ENCODE assay signal across 1 cellular context in genomic region chr21:33245289-33245918, GRCh38.
TF ChIP-seq lines count a peak whose summit lies in the region.

No MANE protein-coding gene starts in this region.

TF ChIP-seq in HepG2, 621 proteins besides CTCF, POLR2A, EP300 and RAD21 (continued from another document and continues in another):
- TF ChIP-seq, protein P1, sequence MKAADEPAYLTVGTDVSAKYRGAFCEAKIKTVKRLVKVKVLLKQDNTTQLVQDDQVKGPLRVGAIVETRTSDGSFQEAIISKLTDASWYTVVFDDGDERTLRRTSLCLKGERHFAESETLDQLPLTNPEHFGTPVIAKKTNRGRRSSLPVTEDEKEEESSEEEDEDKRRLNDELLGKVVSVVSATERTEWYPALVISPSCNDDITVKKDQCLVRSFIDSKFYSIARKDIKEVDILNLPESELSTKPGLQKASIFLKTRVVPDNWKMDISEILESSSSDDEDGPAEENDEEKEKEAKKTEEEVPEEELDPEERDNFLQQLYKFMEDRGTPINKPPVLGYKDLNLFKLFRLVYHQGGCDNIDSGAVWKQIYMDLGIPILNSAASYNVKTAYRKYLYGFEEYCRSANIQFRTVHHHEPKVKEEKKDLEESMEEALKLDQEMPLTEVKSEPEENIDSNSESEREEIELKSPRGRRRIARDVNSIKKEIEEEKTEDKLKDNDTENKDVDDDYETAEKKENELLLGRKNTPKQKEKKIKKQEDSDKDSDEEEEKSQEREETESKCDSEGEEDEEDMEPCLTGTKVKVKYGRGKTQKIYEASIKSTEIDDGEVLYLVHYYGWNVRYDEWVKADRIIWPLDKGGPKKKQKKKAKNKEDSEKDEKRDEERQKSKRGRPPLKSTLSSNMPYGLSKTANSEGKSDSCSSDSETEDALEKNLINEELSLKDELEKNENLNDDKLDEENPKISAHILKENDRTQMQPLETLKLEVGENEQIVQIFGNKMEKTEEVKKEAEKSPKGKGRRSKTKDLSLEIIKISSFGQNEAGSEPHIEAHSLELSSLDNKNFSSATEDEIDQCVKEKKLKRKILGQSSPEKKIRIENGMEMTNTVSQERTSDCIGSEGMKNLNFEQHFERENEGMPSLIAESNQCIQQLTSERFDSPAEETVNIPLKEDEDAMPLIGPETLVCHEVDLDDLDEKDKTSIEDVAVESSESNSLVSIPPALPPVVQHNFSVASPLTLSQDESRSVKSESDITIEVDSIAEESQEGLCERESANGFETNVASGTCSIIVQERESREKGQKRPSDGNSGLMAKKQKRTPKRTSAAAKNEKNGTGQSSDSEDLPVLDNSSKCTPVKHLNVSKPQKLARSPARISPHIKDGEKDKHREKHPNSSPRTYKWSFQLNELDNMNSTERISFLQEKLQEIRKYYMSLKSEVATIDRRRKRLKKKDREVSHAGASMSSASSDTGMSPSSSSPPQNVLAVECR (CRISPR knock-in tag; IDR thresholded peaks at IDR 0.05; ENCODE audit: borderline replicate concordance), result peak; percentile 38; the same call in 1 of the 2 replicates
- TF ChIP-seq SPEN (CRISPR knock-in tag; IDR thresholded peaks at IDR 0.05; ENCODE audit: low read depth), result peak; percentile 53; the same call in 1 of the 2 replicates
- TF ChIP-seq PPARG (CRISPR knock-in tag; conservative IDR thresholded peaks at IDR 0.05), result 0 out of 2 replicates have a peak, but pooled peaks have one; percentile 17
- peak; percentile 51; the same call in 1 of the 2 replicates for TF ChIP-seq ARID5B (CRISPR knock-in tag; IDR thresholded peaks at IDR 0.05)
- TF ChIP-seq, protein P2, sequence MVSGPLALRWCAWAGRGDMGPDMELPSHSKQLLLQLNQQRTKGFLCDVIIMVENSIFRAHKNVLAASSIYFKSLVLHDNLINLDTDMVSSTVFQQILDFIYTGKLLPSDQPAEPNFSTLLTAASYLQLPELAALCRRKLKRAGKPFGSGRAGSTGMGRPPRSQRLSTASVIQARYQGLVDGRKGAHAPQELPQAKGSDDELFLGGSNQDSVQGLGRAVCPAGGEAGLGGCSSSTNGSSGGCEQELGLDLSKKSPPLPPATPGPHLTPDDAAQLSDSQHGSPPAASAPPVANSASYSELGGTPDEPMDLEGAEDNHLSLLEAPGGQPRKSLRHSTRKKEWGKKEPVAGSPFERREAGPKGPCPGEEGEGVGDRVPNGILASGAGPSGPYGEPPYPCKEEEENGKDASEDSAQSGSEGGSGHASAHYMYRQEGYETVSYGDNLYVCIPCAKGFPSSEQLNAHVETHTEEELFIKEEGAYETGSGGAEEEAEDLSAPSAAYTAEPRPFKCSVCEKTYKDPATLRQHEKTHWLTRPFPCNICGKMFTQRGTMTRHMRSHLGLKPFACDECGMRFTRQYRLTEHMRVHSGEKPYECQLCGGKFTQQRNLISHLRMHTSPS (CRISPR knock-in tag; IDR thresholded peaks at IDR 0.05; ENCODE audit: low read depth), result peak; percentile 17; the same call in 1 of the 2 replicates
- TF ChIP-seq, protein P3, sequence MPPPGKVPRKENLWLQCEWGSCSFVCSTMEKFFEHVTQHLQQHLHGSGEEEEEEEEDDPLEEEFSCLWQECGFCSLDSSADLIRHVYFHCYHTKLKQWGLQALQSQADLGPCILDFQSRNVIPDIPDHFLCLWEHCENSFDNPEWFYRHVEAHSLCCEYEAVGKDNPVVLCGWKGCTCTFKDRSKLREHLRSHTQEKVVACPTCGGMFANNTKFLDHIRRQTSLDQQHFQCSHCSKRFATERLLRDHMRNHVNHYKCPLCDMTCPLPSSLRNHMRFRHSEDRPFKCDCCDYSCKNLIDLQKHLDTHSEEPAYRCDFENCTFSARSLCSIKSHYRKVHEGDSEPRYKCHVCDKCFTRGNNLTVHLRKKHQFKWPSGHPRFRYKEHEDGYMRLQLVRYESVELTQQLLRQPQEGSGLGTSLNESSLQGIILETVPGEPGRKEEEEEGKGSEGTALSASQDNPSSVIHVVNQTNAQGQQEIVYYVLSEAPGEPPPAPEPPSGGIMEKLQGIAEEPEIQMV (CRISPR knock-in tag; IDR thresholded peaks at IDR 0.05; ENCODE audit: low read depth), result no peak
- peak; percentile 16; the same call in 1 of the 2 replicates for TF ChIP-seq RARA (CRISPR knock-in tag; IDR thresholded peaks at IDR 0.05)
- 0 out of 2 replicates have a peak, but pooled peaks have one; percentile 14 for TF ChIP-seq RCOR2 (CRISPR knock-in tag; IDR thresholded peaks at IDR 0.05)
- TF ChIP-seq, protein P4, sequence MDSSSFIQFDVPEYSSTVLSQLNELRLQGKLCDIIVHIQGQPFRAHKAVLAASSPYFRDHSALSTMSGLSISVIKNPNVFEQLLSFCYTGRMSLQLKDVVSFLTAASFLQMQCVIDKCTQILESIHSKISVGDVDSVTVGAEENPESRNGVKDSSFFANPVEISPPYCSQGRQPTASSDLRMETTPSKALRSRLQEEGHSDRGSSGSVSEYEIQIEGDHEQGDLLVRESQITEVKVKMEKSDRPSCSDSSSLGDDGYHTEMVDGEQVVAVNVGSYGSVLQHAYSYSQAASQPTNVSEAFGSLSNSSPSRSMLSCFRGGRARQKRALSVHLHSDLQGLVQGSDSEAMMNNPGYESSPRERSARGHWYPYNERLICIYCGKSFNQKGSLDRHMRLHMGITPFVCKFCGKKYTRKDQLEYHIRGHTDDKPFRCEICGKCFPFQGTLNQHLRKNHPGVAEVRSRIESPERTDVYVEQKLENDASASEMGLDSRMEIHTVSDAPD (CRISPR knock-in tag; IDR thresholded peaks at IDR 0.05), result 0 out of 2 replicates have a peak, but pooled peaks have one; percentile 51
- TF ChIP-seq KDM6A (CRISPR knock-in tag; IDR thresholded peaks at IDR 0.05; ENCODE audit: low read depth), result peak; percentile 19; the same call in 1 of the 2 replicates
- no peak for TF ChIP-seq HDAC6 (IDR thresholded peaks at IDR 0.05; ENCODE audit: low read depth, low read length)
- TF ChIP-seq CEBPB (IDR thresholded peaks at IDR 0.05; ENCODE audit: borderline replicate concordance, low read depth, low read length), result 0 out of 2 replicates have a peak, but pooled peaks have one; percentile 33
- 0 out of 2 replicates have a peak, but pooled peaks have one; percentile 65 for TF ChIP-seq ZBED4 (CRISPR knock-in tag; IDR thresholded peaks at IDR 0.05; ENCODE audit: borderline replicate concordance)
- TF ChIP-seq, protein P5, sequence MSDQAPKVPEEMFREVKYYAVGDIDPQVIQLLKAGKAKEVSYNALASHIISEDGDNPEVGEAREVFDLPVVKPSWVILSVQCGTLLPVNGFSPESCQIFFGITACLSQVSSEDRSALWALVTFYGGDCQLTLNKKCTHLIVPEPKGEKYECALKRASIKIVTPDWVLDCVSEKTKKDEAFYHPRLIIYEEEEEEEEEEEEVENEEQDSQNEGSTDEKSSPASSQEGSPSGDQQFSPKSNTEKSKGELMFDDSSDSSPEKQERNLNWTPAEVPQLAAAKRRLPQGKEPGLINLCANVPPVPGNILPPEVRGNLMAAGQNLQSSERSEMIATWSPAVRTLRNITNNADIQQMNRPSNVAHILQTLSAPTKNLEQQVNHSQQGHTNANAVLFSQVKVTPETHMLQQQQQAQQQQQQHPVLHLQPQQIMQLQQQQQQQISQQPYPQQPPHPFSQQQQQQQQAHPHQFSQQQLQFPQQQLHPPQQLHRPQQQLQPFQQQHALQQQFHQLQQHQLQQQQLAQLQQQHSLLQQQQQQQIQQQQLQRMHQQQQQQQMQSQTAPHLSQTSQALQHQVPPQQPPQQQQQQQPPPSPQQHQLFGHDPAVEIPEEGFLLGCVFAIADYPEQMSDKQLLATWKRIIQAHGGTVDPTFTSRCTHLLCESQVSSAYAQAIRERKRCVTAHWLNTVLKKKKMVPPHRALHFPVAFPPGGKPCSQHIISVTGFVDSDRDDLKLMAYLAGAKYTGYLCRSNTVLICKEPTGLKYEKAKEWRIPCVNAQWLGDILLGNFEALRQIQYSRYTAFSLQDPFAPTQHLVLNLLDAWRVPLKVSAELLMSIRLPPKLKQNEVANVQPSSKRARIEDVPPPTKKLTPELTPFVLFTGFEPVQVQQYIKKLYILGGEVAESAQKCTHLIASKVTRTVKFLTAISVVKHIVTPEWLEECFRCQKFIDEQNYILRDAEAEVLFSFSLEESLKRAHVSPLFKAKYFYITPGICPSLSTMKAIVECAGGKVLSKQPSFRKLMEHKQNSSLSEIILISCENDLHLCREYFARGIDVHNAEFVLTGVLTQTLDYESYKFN (CRISPR knock-in tag; conservative IDR thresholded peaks at IDR 0.05), result peak; percentile 87
- peak; percentile 20; the same call in 1 of the 2 replicates for TF ChIP-seq SMC3 (IDR thresholded peaks at IDR 0.05; ENCODE audit: low read length)
- peak; percentile 54; the same call in 1 of the 2 replicates for TF ChIP-seq ZMYM4 (CRISPR knock-in tag; IDR thresholded peaks at IDR 0.05)
- TF ChIP-seq MAF1 (CRISPR knock-in tag; IDR thresholded peaks at IDR 0.05; ENCODE audit: borderline replicate concordance), result no peak
- no peak for TF ChIP-seq CBX2 (IDR thresholded peaks at IDR 0.05; ENCODE audit: low read depth, low read length)
- no peak for TF ChIP-seq CBX2 (CRISPR knock-in tag; IDR thresholded peaks at IDR 0.05; ENCODE audit: low read depth)
- TF ChIP-seq ZNF672 (CRISPR knock-in tag; IDR thresholded peaks at IDR 0.05), result no peak
- TF ChIP-seq ISL2 (CRISPR knock-in tag; IDR thresholded peaks at IDR 0.05), result no peak
- TF ChIP-seq HNRNPK (IDR thresholded peaks at IDR 0.05; ENCODE audit: low read depth, low read length, poor library complexity, severe bottlenecking), result no peak
- TF ChIP-seq REST (IDR thresholded peaks at IDR 0.05; ENCODE audit: borderline replicate concordance in 1 of 2, low read depth in 1 of 2, low read length in 2 of 2), result no peak
